1 cellular context compared by ENCODE assay signal in genomic region chr14:31037709-31038221, GRCh38.
A peak's percentile ranks its signal among the peaks of the same experiment; 100 is the strongest.
TF ChIP-seq lines count a peak whose summit lies in the region.

No MANE protein-coding gene starts in this region.

TF ChIP-seq in HepG2, 621 proteins besides CTCF, POLR2A, EP300 and RAD21 (continued from another document and continues in another):
- peak; percentile 79; the same call in 1 of the 2 replicates for TF ChIP-seq ZNF580 (CRISPR knock-in tag; IDR thresholded peaks at IDR 0.05; ENCODE audit: borderline replicate concordance, low read depth)
- TF ChIP-seq ZNF691 (CRISPR knock-in tag; IDR thresholded peaks at IDR 0.05; ENCODE audit: borderline replicate concordance, low read depth), result no peak
- no peak for TF ChIP-seq ZNF709 (CRISPR knock-in tag; IDR thresholded peaks at IDR 0.05)
- TF ChIP-seq PRDM15 (CRISPR knock-in tag; IDR thresholded peaks at IDR 0.05), result no peak
- no peak for TF ChIP-seq PAWR (CRISPR knock-in tag; IDR thresholded peaks at IDR 0.05; ENCODE audit: borderline replicate concordance)
- 0 out of 2 replicates have a peak, but pooled peaks have one; percentile 31 for TF ChIP-seq ZNF205 (CRISPR knock-in tag; IDR thresholded peaks at IDR 0.05)
- peak; percentile 20; the same call in 1 of the 2 replicates for TF ChIP-seq PITX1 (CRISPR knock-in tag; IDR thresholded peaks at IDR 0.05)
- no peak for TF ChIP-seq MED8 (CRISPR knock-in tag; IDR thresholded peaks at IDR 0.05; ENCODE audit: insufficient replicate concordance)
- TF ChIP-seq SMARCE1 (IDR thresholded peaks at IDR 0.05; ENCODE audit: borderline replicate concordance), result no peak
- no peak for TF ChIP-seq ZBTB21 (CRISPR knock-in tag; IDR thresholded peaks at IDR 0.05)
- TF ChIP-seq DDIT3 (CRISPR knock-in tag; IDR thresholded peaks at IDR 0.05), result no peak
- TF ChIP-seq KLF6 (CRISPR knock-in tag; IDR thresholded peaks at IDR 0.05), result peak; percentile 73
- TF ChIP-seq ZNF790 (CRISPR knock-in tag; IDR thresholded peaks at IDR 0.05; ENCODE audit: borderline replicate concordance), result no peak
- no peak for TF ChIP-seq AGO2 (optimal IDR thresholded peaks at IDR 0.05; ENCODE audit: low read depth, low read length)
- TF ChIP-seq ATRX (CRISPR knock-in tag; IDR thresholded peaks at IDR 0.05; ENCODE audit: borderline replicate concordance), result no peak
- no peak for TF ChIP-seq RBM22 (optimal IDR thresholded peaks at IDR 0.05; ENCODE audit: low read length)
- no peak for TF ChIP-seq ZBTB10 (CRISPR knock-in tag; IDR thresholded peaks at IDR 0.05; ENCODE audit: borderline replicate concordance)
- TF ChIP-seq RXRB (CRISPR knock-in tag; IDR thresholded peaks at IDR 0.05; ENCODE audit: borderline replicate concordance), result peak; percentile 58
- peak; percentile 44; the same call in 1 of the 2 replicates for TF ChIP-seq ZNF670 (CRISPR knock-in tag; IDR thresholded peaks at IDR 0.05; ENCODE audit: borderline replicate concordance)
- no peak for TF ChIP-seq HINFP (CRISPR knock-in tag; IDR thresholded peaks at IDR 0.05; ENCODE audit: low read depth)
- peak; percentile 85 for TF ChIP-seq NCOR1 (IDR thresholded peaks at IDR 0.05; ENCODE audit: borderline replicate concordance, low read length)
- TF ChIP-seq ZBTB1 (CRISPR knock-in tag; IDR thresholded peaks at IDR 0.05; ENCODE audit: borderline replicate concordance), result no peak
- peak; percentile 91 for TF ChIP-seq FOXJ3 (CRISPR knock-in tag; IDR thresholded peaks at IDR 0.05; ENCODE audit: borderline replicate concordance)
- TF ChIP-seq USF2 (IDR thresholded peaks at IDR 0.05; ENCODE audit: low read depth, low read length), result no peak
- TF ChIP-seq USF2 (CRISPR knock-in tag; IDR thresholded peaks at IDR 0.05; ENCODE audit: borderline replicate concordance), result no peak
- 0 out of 2 replicates have a peak, but pooled peaks have one; percentile 29 for TF ChIP-seq ZKSCAN8 (CRISPR knock-in tag; IDR thresholded peaks at IDR 0.05; ENCODE audit: borderline replicate concordance)
- TF ChIP-seq SMAD3 (CRISPR knock-in tag; IDR thresholded peaks at IDR 0.05), result peak; percentile 91
- TF ChIP-seq POGK (CRISPR knock-in tag; conservative IDR thresholded peaks at IDR 0.05), result peak; percentile 91
- TF ChIP-seq TFDP1 (CRISPR knock-in tag; IDR thresholded peaks at IDR 0.05; ENCODE audit: borderline replicate concordance), result no peak
- TF ChIP-seq CBFB (CRISPR knock-in tag; IDR thresholded peaks at IDR 0.05), result no peak
- TF ChIP-seq ARID5B (CRISPR knock-in tag; IDR thresholded peaks at IDR 0.05), result peak; percentile 91
- no peak for TF ChIP-seq REL (CRISPR knock-in tag; conservative IDR thresholded peaks at IDR 0.05)
- TF ChIP-seq ZNF513 (CRISPR knock-in tag; conservative IDR thresholded peaks at IDR 0.05), result no peak
- TF ChIP-seq ZBTB43 (CRISPR knock-in tag; conservative IDR thresholded peaks at IDR 0.05), result 0 out of 2 replicates have a peak, but pooled peaks have one; percentile 11
- peak; percentile 88 for TF ChIP-seq SALL1 (CRISPR knock-in tag; IDR thresholded peaks at IDR 0.05)
